Comparison of ENCODE assay signal across 11 cellular contexts in genomic region chr2:219628235-219628985, GRCh38. TPM values are rescaled to one million over a fixed set of nuclear protein-coding genes. Genes with fewer than 3 reads are reported as not detected.
DNase-seq lines count a peak whose midpoint lies in the region; ATAC-seq and TF ChIP-seq lines count a peak whose summit lies in the region.
"Had no signal": no experiment of that assay in that cellular context is flagged by ENCODE, and none has a peak within 500 bp of the region (broad histone marks: within the 10 kb centered on the region; RNA-seq: fewer than 3 reads in every experiment).

No MANE protein-coding gene starts in this region.

- no peak for TF ChIP-seq POLR2A in vagina (IDR thresholded peaks at IDR 0.05)

- TF ChIP-seq CTCF in epithelial cell of esophagus (IDR thresholded peaks at IDR 0.05; ENCODE audit: insufficient read depth, low read depth, low read length, missing control alignments) (no peak), mesothelial cell of epicardium (IDR thresholded peaks at IDR 0.05; ENCODE audit: unreplicated experiment) (no peak), vagina (IDR thresholded peaks at IDR 0.05) (no peak)

- H3K4me1 ChIP-seq in vagina: peaks cover 12% of the 10 kb centered on the region

- ATAC-seq in stimulated activated naive CD8-positive, alpha-beta T cell treated with anti-CD3 and anti-CD28 coated beads, Interleukin-15, amount 100 ng/mL, for 72 hours: no peak
- no peak for ATAC-seq in GM21526 (IDR thresholded peaks at IDR 0.05; ENCODE audit: low FRiP score, unreplicated experiment)
- ATAC-seq in HG03521 (IDR thresholded peaks at IDR 0.05; ENCODE audit: unreplicated experiment): no peak

- H3K4me1 Mint-ChIP-seq in stimulated activated naive CD8-positive, alpha-beta T cell treated with anti-CD3 and anti-CD28 coated beads, Interleukin-15, Interleukin-2, amounts not matched to agents 100 ng/mL and 50 ng/mL, for 24 hours (ENCODE audit: low read depth): peaks cover 6% of the 10 kb centered on the region
- peaks cover 21% of the 10 kb centered on the region for H3K4me1 Mint-ChIP-seq in stimulated activated naive CD8-positive, alpha-beta T cell treated with anti-CD3 and anti-CD28 coated beads, Interleukin-15, amount 100 ng/mL, for 72 hours
- H3K4me1 Mint-ChIP-seq in mesothelial cell of epicardium: peaks cover 10% of the 10 kb centered on the region

- H3K27ac Mint-ChIP-seq in stimulated activated naive CD8-positive, alpha-beta T cell treated with anti-CD3 and anti-CD28 coated beads, Interleukin-15, Interleukin-2, amounts not matched to agents 100 ng/mL and 50 ng/mL, for 24 hours: no peak overlapping the region
- H3K27ac Mint-ChIP-seq in stimulated activated naive CD8-positive, alpha-beta T cell treated with anti-CD3 and anti-CD28 coated beads, Interleukin-15, amount 100 ng/mL, for 72 hours: no peak overlapping the region
- H3K27ac Mint-ChIP-seq in mesothelial cell of epicardium: no peak overlapping the region

- peaks cover 15% of the 10 kb centered on the region for H3K27me3 Mint-ChIP-seq in stimulated activated naive CD8-positive, alpha-beta T cell treated with anti-CD3 and anti-CD28 coated beads, Interleukin-15, Interleukin-2, amounts not matched to agents 100 ng/mL and 50 ng/mL, for 24 hours
- peaks cover 27% of the 10 kb centered on the region for H3K27me3 Mint-ChIP-seq in stimulated activated naive CD8-positive, alpha-beta T cell treated with anti-CD3 and anti-CD28 coated beads, Interleukin-15, amount 100 ng/mL, for 72 hours
- H3K27me3 Mint-ChIP-seq in mesothelial cell of epicardium (ENCODE audit: low read depth): no peaks in the 10 kb centered on the region

- no peaks in the 10 kb centered on the region for H3K9me3 ChIP-seq in vagina

- no peaks in the 10 kb centered on the region for H3K36me3 Mint-ChIP-seq in stimulated activated naive CD8-positive, alpha-beta T cell treated with anti-CD3 and anti-CD28 coated beads, Interleukin-15, Interleukin-2, amounts not matched to agents 100 ng/mL and 50 ng/mL, for 24 hours (ENCODE audit: low read depth)
- peaks cover 3% of the 10 kb centered on the region for H3K36me3 Mint-ChIP-seq in mesothelial cell of epicardium

- no peaks in the 10 kb centered on the region for H3K9me3 Mint-ChIP-seq in stimulated activated naive CD8-positive, alpha-beta T cell treated with anti-CD3 and anti-CD28 coated beads, Interleukin-15, Interleukin-2, amounts not matched to agents 100 ng/mL and 50 ng/mL, for 24 hours
- no peaks in the 10 kb centered on the region for H3K9me3 Mint-ChIP-seq in stimulated activated naive CD8-positive, alpha-beta T cell treated with anti-CD3 and anti-CD28 coated beads, Interleukin-15, amount 100 ng/mL, for 72 hours
- H3K9me3 Mint-ChIP-seq in mesothelial cell of epicardium: no peaks in the 10 kb centered on the region

- H3K36me3 ChIP-seq in vagina: no peaks in the 10 kb centered on the region

- H3K4me3 ChIP-seq in epithelial cell of esophagus (ENCODE audit: low read length) (peak overlapping the region; percentile 45), vagina (peak overlapping the region; percentile 45 to 82)

- H3K27ac ChIP-seq in vagina: no peak overlapping the region

- intact Hi-C loops in vagina (cut with DNase I): no loop called here

- peak overlapping the region; percentile 7 for H3K4me3 Mint-ChIP-seq in stimulated activated naive CD8-positive, alpha-beta T cell treated with anti-CD3 and anti-CD28 coated beads, Interleukin-15, Interleukin-2, amounts not matched to agents 100 ng/mL and 50 ng/mL, for 24 hours
- H3K4me3 Mint-ChIP-seq in stimulated activated naive CD8-positive, alpha-beta T cell treated with anti-CD3 and anti-CD28 coated beads, Interleukin-15, amount 100 ng/mL, for 72 hours: peak overlapping the region in 1 of 2 donors; percentile 35
- H3K4me3 Mint-ChIP-seq in mesothelial cell of epicardium: peak overlapping the region; percentile 60

- no peaks in the 10 kb centered on the region for H3K27me3 ChIP-seq in vagina

- DNase-seq in stimulated activated naive CD8-positive, alpha-beta T cell treated with anti-CD3 and anti-CD28 coated beads, Interleukin-15, amount 100 ng/mL, for 72 hours: no peak
- no peak for DNase-seq in epithelial cell of esophagus (ENCODE audit: low read depth)
- no peak for DNase-seq in mesothelial cell of epicardium (ENCODE audit: low spot score in 2 of 2, unreplicated experiment in 2 of 2)
- no peak for DNase-seq in vagina (ENCODE audit: extremely low spot score in 2 of 2)
- no peak for DNase-seq in ecto neural progenitor cell (ENCODE audit: low spot score)
- DNase-seq: activated CD8-positive, alpha-beta memory T cell treated with anti-CD3 and anti-CD28 coated beads, Interleukin-2, amount 50 U/mL, for 4 hours; RPMI8226 had no signal

RNA-seq across cellular contexts. Expression of gene SLC4A3, which starts 1.0 kb away (rescaled TPM):
- total RNA-seq in mesothelial cell of epicardium (23.6 to 25.7 TPM (median 25.7 TPM) in 3 replicates), vagina (13.5 TPM)

RNA-seq across cellular contexts. Expression of gene STK11IP, which starts 30.8 kb away (rescaled TPM):
- total RNA-seq in mesothelial cell of epicardium (39.8 to 47.7 TPM (median 41.0 TPM) in 3 replicates), vagina (11.3 TPM)

RNA-seq across cellular contexts. Expression of gene INHA, which starts 56.3 kb away (rescaled TPM):
- total RNA-seq in mesothelial cell of epicardium (3.0 to 3.7 TPM (median 3.6 TPM) in 3 replicates), vagina (0.74 TPM)
- total RNA-seq: LHCN-M2 had no signal

RNA-seq across cellular contexts. Expression of gene OBSL1, which starts 57.1 kb away (rescaled TPM):
- total RNA-seq in mesothelial cell of epicardium: 307 to 319 TPM (median 316 TPM) in 3 replicates
- 53.0 TPM for total RNA-seq in vagina
